In the genomic region with DNA sequence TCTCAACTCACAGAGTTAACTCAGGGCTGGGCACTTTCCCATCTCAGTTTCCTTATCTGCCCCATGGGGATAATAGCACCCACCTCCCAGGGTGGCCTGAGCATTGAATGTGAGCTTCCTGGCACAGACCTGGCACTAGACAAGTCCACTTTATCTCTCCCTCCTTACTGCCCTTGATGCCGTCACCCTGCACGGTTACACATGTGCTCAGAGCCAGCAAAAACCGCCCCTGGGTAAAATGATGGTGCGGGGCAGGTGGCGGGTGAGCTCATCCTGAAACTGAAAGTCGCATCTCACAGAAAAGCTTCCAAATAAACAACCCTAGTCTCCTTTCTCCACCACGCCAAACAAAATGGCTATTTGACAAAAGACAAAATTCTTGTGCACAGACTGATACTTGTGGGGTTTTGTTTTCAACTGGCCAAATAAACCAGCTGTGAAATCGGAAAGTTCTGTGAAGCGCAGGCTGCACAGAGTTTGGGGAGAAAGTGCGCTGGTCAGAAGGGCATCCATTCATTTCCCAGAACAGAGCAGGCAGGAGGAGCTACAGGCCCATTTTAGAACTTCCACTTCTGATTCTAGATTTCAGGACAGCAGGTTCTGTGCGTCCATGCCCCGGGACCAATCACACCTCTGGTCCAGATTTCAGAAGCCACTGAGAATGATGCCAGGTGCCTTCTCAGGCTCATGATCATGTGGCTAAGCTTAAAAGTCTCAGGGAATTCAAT, we compare ENCODE assay signal across 19 cellular contexts.
DNase-seq lines count a peak whose midpoint lies in the region; ATAC-seq and TF ChIP-seq lines count a peak whose summit lies in the region.
"Had no signal": no experiment of that assay in that cellular context is flagged by ENCODE, and none has a peak within 500 bp of the region (broad histone marks: within the 10 kb centered on the region; RNA-seq: fewer than 3 reads in every experiment).

No MANE protein-coding gene starts in this region.

- peaks cover 5% of the 10 kb centered on the region; the same call in 1 of the 2 replicates for H3K27me3 ChIP-seq in SJCRH30

- no peak for TF ChIP-seq POLR2A in GM18505 (IDR thresholded peaks at IDR 0.05; ENCODE audit: borderline replicate concordance, extremely low read depth, insufficient read depth, insufficient read length)

- H3K9me3 ChIP-seq in SJCRH30 (replicated peaks) = no peaks in the 10 kb centered on the region
- H3K9me3 ChIP-seq: BE2C had no signal

- intact Hi-C loops in posterior vena cava (cut with DNase I) = no loop called here

- H3K4me1 ChIP-seq in SJCRH30 = peaks cover 11% of the 10 kb centered on the region
- H3K4me1 ChIP-seq: BE2C, parathyroid adenoma had no signal

- H3K27ac ChIP-seq in SJCRH30 = no peak overlapping the region
- H3K27ac ChIP-seq: parathyroid adenoma, skin epidermis had no signal

- ATAC-seq in GM19467 (IDR thresholded peaks at IDR 0.05; ENCODE audit: unreplicated experiment) (peak; percentile 52), HG03095 (IDR thresholded peaks at IDR 0.05; ENCODE audit: unreplicated experiment) (no peak), GM18505 (IDR thresholded peaks at IDR 0.05; ENCODE audit: unreplicated experiment) (no peak)
- ATAC-seq: activated T-helper 17 cell treated with anti-CD3 and anti-CD28 coated beads, Interleukin-2, amount 50 U/mL, for 72 hours; HCT116; natural killer cell treated with Interleukin-12 subunit alpha and Interleukin-12 subunit beta and Interleukin-15 and Interleukin-18, amount 100 ng/mL, for 72 hours; PC-3 had no signal

- H3K36me3 ChIP-seq in SJCRH30 = no peaks in the 10 kb centered on the region
- H3K36me3 ChIP-seq: BE2C had no signal

- DNase-seq in NCI-H1694 treated with DMSO at 0.1 percent for 48 hours (lab: John Stamatoyannopoulos, UW) (peak; percentile 20), NCI-H1694 (lab: John Stamatoyannopoulos, UW) (no peak), SJCRH30 (peak; percentile 42 to 59), posterior vena cava (ENCODE audit: low spot score) (peak; percentile 58)
- no peak for DNase-seq in stimulated activated CD4-positive, alpha-beta T cell treated with anti-CD3 and anti-CD28 coated beads, Interleukin-15, amount 100 ng/mL, for 24 hours
- DNase-seq: 8988T; BE2C; KBM-7; NCI-H1048; PC-3; stimulated activated CD4-positive, alpha-beta T cell treated with anti-CD3 and anti-CD28 coated beads, Interleukin-4, amount 100 ng/mL, for 4 hours had no signal

- H3K4me3 ChIP-seq in SJCRH30 = no peak overlapping the region
- H3K4me3 ChIP-seq: skin epidermis had no signal

Comparison
In these comparisons a context has a peak if more than half of its experiments do, and no peak if none do; other contexts are left out.
1. DNase-seq: peak in NCI-H1694 treated with DMSO at 0.1 percent for 48 hours (single experiment), SJCRH30 (2 of 2) and posterior vena cava (single experiment); none in NCI-H1694 (single experiment) and stimulated activated CD4-positive, alpha-beta T cell treated with anti-CD3 and anti-CD28 coated beads, Interleukin-15, amount 100 ng/mL, for 24 hours (single experiment).